ENCODE assay signal across 8 cellular contexts in the genomic region with DNA sequence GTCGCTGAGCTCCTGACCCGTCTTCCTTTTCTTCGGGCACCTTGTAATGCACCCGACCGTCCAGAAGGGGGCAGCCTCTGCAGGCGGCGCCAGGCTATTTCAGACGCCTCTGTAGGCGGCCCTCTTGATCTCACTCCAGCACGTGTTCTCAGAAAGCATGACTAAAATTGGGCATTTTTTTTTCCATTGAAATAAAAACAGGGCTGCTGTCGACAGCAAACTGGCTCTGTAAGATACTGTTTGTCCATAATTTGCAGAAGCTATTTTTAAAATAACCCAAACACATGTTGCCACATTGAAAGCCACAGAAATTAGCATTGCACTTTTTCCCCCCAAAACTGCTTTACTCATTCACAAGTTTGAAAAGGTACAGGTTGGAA.
DNase-seq lines count a peak whose midpoint lies in the region; ATAC-seq and TF ChIP-seq lines count a peak whose summit lies in the region.

No MANE protein-coding gene starts in this region.

- no peaks in the 10 kb centered on the region for H3K27me3 ChIP-seq in lung (ENCODE audit: control insufficient read depth, insufficient read depth)

- peak; percentile 94 for TF ChIP-seq CTCF in GM12864 (IDR thresholded peaks at IDR 0.05; ENCODE audit: low read depth, low read length, missing control alignments)
- TF ChIP-seq CTCF in lung (IDR thresholded peaks at IDR 0.05; ENCODE audit: control extremely low read depth, extremely low read depth) = peak; percentile 92

- no peak overlapping the region for H3K4me3 Mint-ChIP-seq in dendritic cell treated with granulocyte-macrophage colony-stimulating factor and Interleukin-4, amounts not matched to agents 40 ng/mL and 50 ng/mL, for 4 days

- H3K36me3 ChIP-seq in lung (ENCODE audit: control insufficient read depth in 2 of 2, insufficient read depth in 2 of 2, low read length in 2 of 2) = no peaks in the 10 kb centered on the region

- POLR2A ChIA-PET in HEK293T (lab: Yijun Ruan, JAX) = interaction anchor here (1.3 kb wide), 1 partner anchor 77 kb away, joined by 3 read pairs; no protein-coding TSS in a partner anchor

- H3K36me3 Mint-ChIP-seq in dendritic cell treated with granulocyte-macrophage colony-stimulating factor and Interleukin-4, amounts not matched to agents 40 ng/mL and 50 ng/mL, for 4 days (ENCODE audit: low read depth) = peaks cover 4% of the 10 kb centered on the region

- intact Hi-C loops in dendritic cell treated with granulocyte-macrophage colony-stimulating factor and Interleukin-4, amounts not matched to agents 40 ng/mL and 50 ng/mL, for 4 days (cut with micrococcal nuclease) = loop anchor here (1.0 to 5.0 kb wide), 2 partner anchors 76 to 202 kb away; no protein-coding TSS in a partner anchor

- H3K9me3 Mint-ChIP-seq in dendritic cell treated with granulocyte-macrophage colony-stimulating factor and Interleukin-4, amounts not matched to agents 40 ng/mL and 50 ng/mL, for 4 days = no peaks in the 10 kb centered on the region

- DNase-seq in GM12864 (ENCODE audit: low read depth) = no peak
- DNase-seq in HEK293T (ENCODE audit: extremely low spot score) = peak; percentile 91
- DNase-seq in NCI-H345 (lab: John Stamatoyannopoulos, UW) = peak; percentile 54
- DNase-seq in activated CD4-positive, alpha-beta T cell treated with anti-CD3 and anti-CD28 coated beads, Interleukin-2, amount 50 U/mL, for 4 hours = peak; percentile 76
- peak; percentile 76 for DNase-seq in lung (ENCODE audit: low spot score)
- peak; percentile 54 for DNase-seq in stimulated activated CD8-positive, alpha-beta memory T cell treated with anti-CD3 and anti-CD28 coated beads, Interleukin-15, amount 100 ng/mL, for 1 hour (ENCODE audit: low read depth)

- peak; percentile 91 for ATAC-seq in lung (ENCODE audit: insufficient read depth, low FRiP score)
- no peak for ATAC-seq in GM18858 (IDR thresholded peaks at IDR 0.05; ENCODE audit: unreplicated experiment)

- WGBS in lung, 2 donors = 1 to 2% methylated on average over 11 of the region's 11 CpGs

- peaks cover 7% of the 10 kb centered on the region for H3K27me3 Mint-ChIP-seq in dendritic cell treated with granulocyte-macrophage colony-stimulating factor and Interleukin-4, amounts not matched to agents 40 ng/mL and 50 ng/mL, for 4 days

- H3K4me1 ChIP-seq in lung (ENCODE audit: control insufficient read depth in 2 of 2, insufficient read depth in 2 of 2, low read length in 2 of 2) = no peaks in the 10 kb centered on the region

- no peak overlapping the region for H3K27ac ChIP-seq in lung (ENCODE audit: low read depth in 1 of 2, low read length in 1 of 2)

- CTCF ChIA-PET in HEK293T (lab: Yijun Ruan, JAX) = interaction anchor here (0.5 to 1.3 kb wide), 37 partner anchors 8 to 808 kb away, joined by 3 to 11 read pairs (median 4); no protein-coding TSS in a partner anchor

- peak overlapping the region; percentile 60 for H3K27ac Mint-ChIP-seq in dendritic cell treated with granulocyte-macrophage colony-stimulating factor and Interleukin-4, amounts not matched to agents 40 ng/mL and 50 ng/mL, for 4 days

- H3K9me3 ChIP-seq in lung (ENCODE audit: control insufficient read depth in 2 of 2, insufficient read depth in 1 of 2, low read length in 1 of 2) = peaks cover 0 to 3% of the 10 kb centered on the region in 2 donors

- peaks cover 29% of the 10 kb centered on the region for H3K4me1 Mint-ChIP-seq in dendritic cell treated with granulocyte-macrophage colony-stimulating factor and Interleukin-4, amounts not matched to agents 40 ng/mL and 50 ng/mL, for 4 days (ENCODE audit: low read depth)

- H3K4me3 ChIP-seq in GM12864 (ENCODE audit: low read depth, low read length) = no peak overlapping the region
- no peak overlapping the region for H3K4me3 ChIP-seq in lung

TF ChIP-seq in HEK293T, 16 proteins besides CTCF, POLR2A, EP300 and RAD21:
- peak; percentile 99 for TF ChIP-seq L3MBTL2 (conservative IDR thresholded peaks at IDR 0.05)
- no peak for TF ChIP-seq FOXA1 (IDR thresholded peaks at IDR 0.05)
